ENCODE assay signal across 20 cellular contexts in the genomic region with DNA sequence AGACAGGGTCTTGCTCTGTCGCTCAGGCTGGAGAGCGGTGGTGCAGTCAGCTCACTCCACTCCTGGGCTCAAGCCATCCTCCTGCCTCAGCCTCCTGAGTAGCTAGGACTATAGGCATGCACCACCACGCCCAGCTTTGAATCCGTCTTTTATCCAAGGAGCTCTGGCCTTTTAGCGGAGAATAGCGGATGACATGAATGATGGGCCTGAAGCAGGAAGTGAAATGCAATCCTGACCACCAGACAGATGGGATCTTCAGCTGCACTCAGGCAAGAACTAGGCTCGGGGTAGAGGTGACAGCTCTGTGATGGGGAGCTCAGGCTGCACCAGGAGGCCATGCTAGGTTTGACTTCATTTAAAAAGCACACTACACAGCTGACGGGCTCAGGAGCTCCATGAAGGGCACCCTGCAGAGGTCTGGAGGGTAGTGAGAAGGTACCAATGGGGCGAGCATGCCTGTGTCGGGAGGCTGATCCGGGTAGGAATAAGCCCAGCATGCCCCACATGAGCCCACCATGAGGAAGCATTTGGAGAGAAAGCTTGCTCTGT. TPM values are rescaled to one million over a fixed set of nuclear protein-coding genes. Genes with fewer than 3 reads are reported as not detected.
DNase-seq lines count a peak whose midpoint lies in the region; ATAC-seq and TF ChIP-seq lines count a peak whose summit lies in the region.
"Had no signal": no experiment of that assay in that cellular context is flagged by ENCODE, and none has a peak within 500 bp of the region (broad histone marks: within the 10 kb centered on the region; RNA-seq: fewer than 3 reads in every experiment).

No MANE protein-coding gene starts in this region.

- POLR2A ChIA-PET in activated CD8-positive, alpha-beta T cell treated with anti-CD3 and anti-CD28 coated beads for 36 hours (lab: Charles Lee), result interaction anchor here (0.6 to 1.2 kb wide), 3 partner anchors 8 to 27 kb away, joined by 3 to 4 read pairs (median 3); no protein-coding TSS in a partner anchor
- POLR2A ChIA-PET in activated CD8-positive, alpha-beta T cell treated with anti-CD3 and anti-CD28 coated beads, Interleukin-2, amount 10 ng/mL, durations not matched to agents 7 days and 5 days (lab: Charles Lee), result interaction anchor here (0.8 kb wide), 1 partner anchor 21 kb away, joined by 4 read pairs; no protein-coding TSS in a partner anchor
- POLR2A ChIA-PET in PC-9 (lab: Charles Lee; ENCODE audit: unreplicated experiment), result no interaction called here

- no peaks in the 10 kb centered on the region for H4K20me1 ChIP-seq in PC-9 (ENCODE audit: insufficient read depth)

- H3K36me3 ChIP-seq in right lobe of liver (peaks cover 0 to 24% (median 5%) of the 10 kb centered on the region in 4 donors), PC-9 (ENCODE audit: low read depth) (no peaks in the 10 kb centered on the region)

- H3K27ac Mint-ChIP-seq in activated CD8-positive, alpha-beta T cell treated with anti-CD3 and anti-CD28 coated beads for 36 hours, result peak overlapping the region; percentile 47
- H3K27ac Mint-ChIP-seq in activated CD8-positive, alpha-beta T cell treated with anti-CD3 and anti-CD28 coated beads, Interleukin-2, amount 10 ng/mL, durations not matched to agents 7 days and 5 days, result no peak overlapping the region
- peak overlapping the region; percentile 44 for H3K27ac Mint-ChIP-seq in activated T-helper 17 cell treated with anti-CD3 and anti-CD28 coated beads, Interleukin-2, amount 50 U/mL, for 72 hours
- H3K27ac Mint-ChIP-seq in stimulated activated naive B cell treated with anti-CD40 and anti-IgM and Interleukin-4, amounts not matched to agents 10 μg/mL and 1 μg/mL and 100 μg/mL, for 72 hours, result peak overlapping the region; percentile 78

- H3F3A ChIP-seq in PC-9 (ENCODE audit: insufficient read depth, low read depth), result no peaks in the 10 kb centered on the region

- peaks cover 26% of the 10 kb centered on the region for H3K36me3 Mint-ChIP-seq in activated CD8-positive, alpha-beta T cell treated with anti-CD3 and anti-CD28 coated beads for 36 hours (ENCODE audit: low read depth)
- peaks cover 26% of the 10 kb centered on the region for H3K36me3 Mint-ChIP-seq in activated CD8-positive, alpha-beta T cell treated with anti-CD3 and anti-CD28 coated beads, Interleukin-2, amount 10 ng/mL, durations not matched to agents 7 days and 5 days (ENCODE audit: low read depth)
- H3K36me3 Mint-ChIP-seq in activated T-helper 17 cell treated with anti-CD3 and anti-CD28 coated beads, Interleukin-2, amount 50 U/mL, for 72 hours (ENCODE audit: low read depth), result peaks cover 62% of the 10 kb centered on the region
- peaks cover 37 to 52% of the 10 kb centered on the region in 2 donors for H3K36me3 Mint-ChIP-seq in stimulated activated naive B cell treated with anti-CD40 and anti-IgM and Interleukin-4, amounts not matched to agents 10 μg/mL and 1 μg/mL and 100 μg/mL, for 72 hours

- peaks cover 16% of the 10 kb centered on the region for H3K4me1 Mint-ChIP-seq in activated CD8-positive, alpha-beta T cell treated with anti-CD3 and anti-CD28 coated beads for 36 hours (ENCODE audit: low read depth)
- peaks cover 15% of the 10 kb centered on the region for H3K4me1 Mint-ChIP-seq in activated CD8-positive, alpha-beta T cell treated with anti-CD3 and anti-CD28 coated beads, Interleukin-2, amount 10 ng/mL, durations not matched to agents 7 days and 5 days (ENCODE audit: low read depth)
- peaks cover 18% of the 10 kb centered on the region for H3K4me1 Mint-ChIP-seq in activated T-helper 17 cell treated with anti-CD3 and anti-CD28 coated beads, Interleukin-2, amount 50 U/mL, for 72 hours
- peaks cover 17 to 34% of the 10 kb centered on the region in 2 donors for H3K4me1 Mint-ChIP-seq in stimulated activated naive B cell treated with anti-CD40 and anti-IgM and Interleukin-4, amounts not matched to agents 10 μg/mL and 1 μg/mL and 100 μg/mL, for 72 hours

- H3K4me3 Mint-ChIP-seq in activated CD8-positive, alpha-beta T cell treated with anti-CD3 and anti-CD28 coated beads for 36 hours, result no peak overlapping the region
- H3K4me3 Mint-ChIP-seq in activated CD8-positive, alpha-beta T cell treated with anti-CD3 and anti-CD28 coated beads, Interleukin-2, amount 10 ng/mL, durations not matched to agents 7 days and 5 days, result no peak overlapping the region
- no peak overlapping the region for H3K4me3 Mint-ChIP-seq in activated T-helper 17 cell treated with anti-CD3 and anti-CD28 coated beads, Interleukin-2, amount 50 U/mL, for 72 hours
- H3K4me3 Mint-ChIP-seq in stimulated activated naive B cell treated with anti-CD40 and anti-IgM and Interleukin-4, amounts not matched to agents 10 μg/mL and 1 μg/mL and 100 μg/mL, for 72 hours, result no peak overlapping the region

- no peaks in the 10 kb centered on the region for H3K27me3 ChIP-seq in right lobe of liver
- no peaks in the 10 kb centered on the region for H3K27me3 ChIP-seq in PC-9 (ENCODE audit: insufficient read depth, low read depth)
- no peaks in the 10 kb centered on the region for H3K27me3 ChIP-seq in dorsolateral prefrontal cortex
- H3K27me3 ChIP-seq: BLaER1 treated with 17β-estradiol and CSF1 and Interleukin-3, amounts not matched to agents 10 nM and 100 nM; Peyer's patch had no signal

- ATAC-seq in activated CD8-positive, alpha-beta T cell treated with anti-CD3 and anti-CD28 coated beads for 36 hours, result no peak
- ATAC-seq in activated CD8-positive, alpha-beta T cell treated with anti-CD3 and anti-CD28 coated beads, Interleukin-2, amount 10 ng/mL, durations not matched to agents 7 days and 5 days, result no peak
- no peak for ATAC-seq in activated T-helper 17 cell treated with anti-CD3 and anti-CD28 coated beads, Interleukin-2, amount 50 U/mL, for 72 hours (replicated peaks)
- ATAC-seq in right lobe of liver, result no peak
- ATAC-seq in stimulated activated naive B cell treated with anti-CD40 and anti-IgM and Interleukin-4, amounts not matched to agents 10 μg/mL and 1 μg/mL and 100 μg/mL, for 72 hours (replicated peaks), result no peak

- H3K9me2 ChIP-seq in PC-9 (ENCODE audit: insufficient read depth), result no peaks in the 10 kb centered on the region

- 83% methylated on average over 2 of the region's 11 CpGs for WGBS in right lobe of liver (ENCODE audit: insufficient coverage, low coverage, low lambda C conversion rate, missing lambda C conversion rate)

- CTCF ChIA-PET in activated CD8-positive, alpha-beta T cell treated with anti-CD3 and anti-CD28 coated beads for 36 hours (lab: Charles Lee), result interaction anchor here (1.5 kb wide), 1 partner anchor 87 kb away, joined by 4 read pairs; no protein-coding TSS in a partner anchor
- CTCF ChIA-PET in activated CD8-positive, alpha-beta T cell treated with anti-CD3 and anti-CD28 coated beads, Interleukin-2, amount 10 ng/mL, durations not matched to agents 7 days and 5 days (lab: Charles Lee), result no interaction called here
- CTCF ChIA-PET in PC-9 (lab: Charles Lee), result no interaction called here

- H2AFZ ChIP-seq in PC-9, result no peak overlapping the region

- H3K4me1 ChIP-seq in right lobe of liver (peaks cover 0 to 47% (median 18%) of the 10 kb centered on the region in 4 donors), PC-9 (replicated peaks; ENCODE audit: insufficient read depth) (no peaks in the 10 kb centered on the region)
- H3K4me1 ChIP-seq: Peyer's patch had no signal

- intact Hi-C loops in activated CD8-positive, alpha-beta T cell treated with anti-CD3 and anti-CD28 coated beads for 36 hours (cut with micrococcal nuclease), result no loop called here
- intact Hi-C loops in right lobe of liver (cut with DNase I), result no loop called here
- intact Hi-C loops in PC-9 (cut with micrococcal nuclease; ENCODE audit: unreplicated experiment), result no loop called here
- intact Hi-C loops in dorsolateral prefrontal cortex (cut with DNase I), result no loop called here

- no peak for TF ChIP-seq POLR2A in right lobe of liver (IDR thresholded peaks at IDR 0.05)

- no peaks in the 10 kb centered on the region for H3K27me3 Mint-ChIP-seq in activated CD8-positive, alpha-beta T cell treated with anti-CD3 and anti-CD28 coated beads for 36 hours
- H3K27me3 Mint-ChIP-seq in activated CD8-positive, alpha-beta T cell treated with anti-CD3 and anti-CD28 coated beads, Interleukin-2, amount 10 ng/mL, durations not matched to agents 7 days and 5 days (ENCODE audit: low read depth), result no peaks in the 10 kb centered on the region
- H3K27me3 Mint-ChIP-seq in activated T-helper 17 cell treated with anti-CD3 and anti-CD28 coated beads, Interleukin-2, amount 50 U/mL, for 72 hours, result no peaks in the 10 kb centered on the region
- no peaks in the 10 kb centered on the region for H3K27me3 Mint-ChIP-seq in stimulated activated naive B cell treated with anti-CD40 and anti-IgM and Interleukin-4, amounts not matched to agents 10 μg/mL and 1 μg/mL and 100 μg/mL, for 72 hours

- DNase-seq in activated CD8-positive, alpha-beta T cell treated with anti-CD3 and anti-CD28 coated beads for 36 hours, result no peak
- no peak for DNase-seq in activated CD8-positive, alpha-beta T cell treated with anti-CD3 and anti-CD28 coated beads, Interleukin-2, amount 10 ng/mL, durations not matched to agents 7 days and 5 days
- DNase-seq in right lobe of liver (no peak), PC-9 (no peak), dorsolateral prefrontal cortex (no peak), NCI-H146 (lab: John Stamatoyannopoulos, UW) (no peak)
- no peak for DNase-seq in stimulated activated naive B cell treated with anti-CD40 and anti-IgM and Interleukin-4, amounts not matched to agents 10 μg/mL and 1 μg/mL and 100 μg/mL, for 72 hours
- DNase-seq: 8988T, COR-L47, DMS153, EL, GOT3, KBM-7, NCI-H1092, NCI-H187, NCI-H446, NCI-H748 treated with DMSO at 0.1 percent for 48 hours had no signal

- no TSS peak for BruUV-seq in PC-9 (replicated peaks; lab: Mats Ljungman, UMichigan)

- no peak overlapping the region for H3K4me2 ChIP-seq in PC-9

- H3K9me3 Mint-ChIP-seq in activated CD8-positive, alpha-beta T cell treated with anti-CD3 and anti-CD28 coated beads for 36 hours, result no peaks in the 10 kb centered on the region
- H3K9me3 Mint-ChIP-seq in activated CD8-positive, alpha-beta T cell treated with anti-CD3 and anti-CD28 coated beads, Interleukin-2, amount 10 ng/mL, durations not matched to agents 7 days and 5 days (ENCODE audit: insufficient read depth), result no peaks in the 10 kb centered on the region
- no peaks in the 10 kb centered on the region for H3K9me3 Mint-ChIP-seq in activated T-helper 17 cell treated with anti-CD3 and anti-CD28 coated beads, Interleukin-2, amount 50 U/mL, for 72 hours
- H3K9me3 Mint-ChIP-seq in stimulated activated naive B cell treated with anti-CD40 and anti-IgM and Interleukin-4, amounts not matched to agents 10 μg/mL and 1 μg/mL and 100 μg/mL, for 72 hours, result no peaks in the 10 kb centered on the region

- TF ChIP-seq CTCF in activated CD8-positive, alpha-beta T cell treated with anti-CD3 and anti-CD28 coated beads for 36 hours (IDR thresholded peaks at IDR 0.05), result no peak
- no peak for TF ChIP-seq CTCF in right lobe of liver (IDR thresholded peaks at IDR 0.05)
- TF ChIP-seq CTCF in PC-9 (conservative IDR thresholded peaks at IDR 0.05), result no peak
- no peak for TF ChIP-seq CTCF in dorsolateral prefrontal cortex (IDR thresholded peaks at IDR 0.05 in 54 of 56, conservative IDR thresholded peaks at IDR 0.05 in 2 of 56; ENCODE audit: low read depth in 1 of 56, partially characterized antibody in 56 of 56)

- no peaks in the 10 kb centered on the region for H3K79me2 ChIP-seq in PC-9 (ENCODE audit: low read depth)

- H3K9me3 ChIP-seq in right lobe of liver (no peaks in the 10 kb centered on the region), PC-9 (ENCODE audit: insufficient read depth, low read depth) (no peaks in the 10 kb centered on the region)
- H3K9me3 ChIP-seq: BLaER1 treated with 17β-estradiol and CSF1 and Interleukin-3, amounts not matched to agents 10 nM and 100 nM; Peyer's patch had no signal

- H3K27ac ChIP-seq in right lobe of liver (peak overlapping the region in 2 of 3 donors; percentile 28 to 80), PC-9 (no peak overlapping the region), dorsolateral prefrontal cortex (no peak overlapping the region)
- H3K27ac ChIP-seq: BLaER1 treated with 17β-estradiol and CSF1 and Interleukin-3, amounts not matched to agents 10 nM and 100 nM; Peyer's patch had no signal

- H3K4me3 ChIP-seq in right lobe of liver, result no peak overlapping the region
- no peak overlapping the region for H3K4me3 ChIP-seq in PC-9
- H3K4me3 ChIP-seq in dorsolateral prefrontal cortex, result no peak overlapping the region
- H3K4me3 ChIP-seq: BLaER1 treated with 17β-estradiol and CSF1 and Interleukin-3, amounts not matched to agents 10 nM and 100 nM; Peyer's patch had no signal

RNA-seq across cellular contexts. Expression of gene POLR1E, which starts 21.9 kb away (rescaled TPM):
- total RNA-seq in activated CD8-positive, alpha-beta T cell treated with anti-CD3 and anti-CD28 coated beads for 36 hours, result 10 to 100 TPM; 66.9 to 70.5 TPM
- 10 to 100 TPM; 38.2 to 39.0 TPM for total RNA-seq in activated CD8-positive, alpha-beta T cell treated with anti-CD3 and anti-CD28 coated beads, Interleukin-2, amount 10 ng/mL, durations not matched to agents 7 days and 5 days
- 10 to 100 TPM; 57.3 to 65.1 TPM for total RNA-seq in activated T-helper 17 cell treated with anti-CD3 and anti-CD28 coated beads, Interleukin-2, amount 50 U/mL, for 72 hours
- total RNA-seq in right lobe of liver (10 to 100 TPM; 11.7 to 18.1 (median 14.4) TPM), PC-9 (2021) (19.7 and 21.8 TPM in 2 replicates), dorsolateral prefrontal cortex (10 to 100 TPM; 10.9 to 24.1 (median 16.7) TPM)

RNA-seq across cellular contexts. Expression of gene ZBTB5, which starts 42.4 kb away (rescaled TPM):
- total RNA-seq in activated CD8-positive, alpha-beta T cell treated with anti-CD3 and anti-CD28 coated beads for 36 hours, result 1 to 10 TPM; 8.6 to 8.8 TPM
- 1 to 10 TPM; 9.2 to 9.4 TPM for total RNA-seq in activated CD8-positive, alpha-beta T cell treated with anti-CD3 and anti-CD28 coated beads, Interleukin-2, amount 10 ng/mL, durations not matched to agents 7 days and 5 days
- total RNA-seq in activated T-helper 17 cell treated with anti-CD3 and anti-CD28 coated beads, Interleukin-2, amount 50 U/mL, for 72 hours, result 10 to 100 TPM in 1 of 2 donors, 1 to 10 TPM in 1; 7.7 to 13.8 TPM
- 1 to 10 TPM; 4.3 to 6.6 (median 5.5) TPM for total RNA-seq in right lobe of liver
- 7.7 and 8.8 TPM in 2 replicates for total RNA-seq in PC-9 (2021)
- total RNA-seq in dorsolateral prefrontal cortex, result 10 to 100 TPM in 57 of 120 experiments, 1 to 10 TPM in 63; 6.8 to 16.0 (median 10.0) TPM

Comparison
In these comparisons a context has a peak if more than half of its experiments do, and no peak if none do; other contexts are left out.
1. H3K27ac ChIP-seq: peak in right lobe of liver (2 of 3); none in PC-9 (single experiment) and dorsolateral prefrontal cortex (0 of 59).